Comparison of ENCODE assay signal across 17 cellular contexts in genomic region chr6:30625511-30625910, GRCh38. TPM values are rescaled to one million over a fixed set of nuclear protein-coding genes. Genes with fewer than 3 reads are reported as not detected.
DNase-seq lines count a peak whose midpoint lies in the region; ATAC-seq and TF ChIP-seq lines count a peak whose summit lies in the region.
"Had no signal": no experiment of that assay in that cellular context is flagged by ENCODE, and none has a peak within 500 bp of the region (broad histone marks: within the 10 kb centered on the region; RNA-seq: fewer than 3 reads in every experiment).

No MANE protein-coding gene starts in this region.

- H3K36me3 ChIP-seq in Caco-2 (ENCODE audit: control insufficient read depth, insufficient read depth, low read length) (peaks cover 2% of the 10 kb centered on the region; the same call in 1 of the 2 replicates), PC-9 (ENCODE audit: low read depth) (peaks cover 22% of the 10 kb centered on the region)

- peaks cover 41 to 63% of the 10 kb centered on the region in 2 donors for H3K36me3 Mint-ChIP-seq in CD14-positive monocyte
- H3K36me3 Mint-ChIP-seq in Caco-2 (ENCODE audit: insufficient read depth, unreplicated experiment) = peaks cover 80% of the 10 kb centered on the region
- H3K36me3 Mint-ChIP-seq in effector memory CD8-positive, alpha-beta T cell (ENCODE audit: insufficient read depth) = peaks cover 64% of the 10 kb centered on the region
- H3K36me3 Mint-ChIP-seq in neural crest cell (ENCODE audit: low read depth) = peaks cover 15% of the 10 kb centered on the region
- peaks cover 59% of the 10 kb centered on the region for H3K36me3 Mint-ChIP-seq in WTC11

- intact Hi-C loops in CD14-positive monocyte (cut with micrococcal nuclease) (no loop called here), Caco-2 (cut with micrococcal nuclease; ENCODE audit: unreplicated experiment) (no loop called here), PC-9 (cut with micrococcal nuclease; ENCODE audit: unreplicated experiment) (no loop called here)

- POLR2A ChIA-PET in Caco-2 (lab: Charles Lee) = no interaction called here
- POLR2A ChIA-PET in PC-9 (lab: Charles Lee; ENCODE audit: unreplicated experiment) = interaction anchor here (0.6 to 0.7 kb wide), 2 partner anchors 29 to 522 kb away, joined by 9 to 15 read pairs; no protein-coding TSS in a partner anchor
- POLR2A ChIA-PET in HEK293T (lab: Yijun Ruan, JAX) = interaction anchor here (0.9 to 1.8 kb wide), 4 partner anchors 8 to 15 kb away, joined by 4 to 18 read pairs (median 8); partner anchors contain the start of genes MRPS18B and PPP1R10
- POLR2A ChIA-PET in WTC11 (lab: Charles Lee) = no interaction called here

- H3K9me2 ChIP-seq in PC-9 (ENCODE audit: insufficient read depth) = no peaks in the 10 kb centered on the region

- no peak overlapping the region for H2AFZ ChIP-seq in PC-9

- H3K79me2 ChIP-seq in PC-9 (ENCODE audit: low read depth) = no peaks in the 10 kb centered on the region

- peaks cover 51% of the 10 kb centered on the region for H3F3A ChIP-seq in PC-9 (ENCODE audit: insufficient read depth, low read depth)

- peaks cover 5% of the 10 kb centered on the region for H4K20me1 ChIP-seq in PC-9 (ENCODE audit: insufficient read depth)

- no peak for TF ChIP-seq CTCF in CD14-positive monocyte (IDR thresholded peaks at IDR 0.05)
- TF ChIP-seq CTCF in Caco-2 (IDR thresholded peaks at IDR 0.05; ENCODE audit: insufficient read depth in 1 of 2, low read depth in 1 of 2, low read length in 1 of 2, severe bottlenecking in 1 of 2, unreplicated experiment in 1 of 2) = no peak
- no peak for TF ChIP-seq CTCF in neural crest cell (conservative IDR thresholded peaks at IDR 0.05)
- TF ChIP-seq CTCF in PC-9 (conservative IDR thresholded peaks at IDR 0.05) = no peak
- no peak for TF ChIP-seq CTCF in WTC11 (IDR thresholded peaks at IDR 0.05)

- DNase-seq in CD14-positive monocyte (ENCODE audit: low spot score) = no peak
- no peak for DNase-seq in Caco-2
- DNase-seq in effector memory CD8-positive, alpha-beta T cell = no peak
- no peak for DNase-seq in neural crest cell (ENCODE audit: low read depth, low spot score)
- no peak for DNase-seq in PC-9
- no peak for DNase-seq in HEK293T (ENCODE audit: extremely low spot score)
- DNase-seq in WTC11 (ENCODE audit: low spot score) = no peak
- no peak for DNase-seq in NCI-H2196 (lab: John Stamatoyannopoulos, UW; ENCODE audit: unreplicated experiment)
- DNase-seq: activated naive CD8-positive, alpha-beta T cell treated with anti-CD3 and anti-CD28 coated beads, Interleukin-2, amount 50 U/mL, for 24 hours; GF-D8; HCEC 1CT; IMR-90; left ventricle myocardium inferior; NCI-H187 treated with DMSO at 0.1 percent for 48 hours; stimulated activated CD4-positive, alpha-beta T cell treated with anti-CD3 and anti-CD28 coated beads, Interleukin-4, amount 100 ng/mL, for 1 hour; substantia nigra had no signal

- no peaks in the 10 kb centered on the region for H3K9me3 Mint-ChIP-seq in CD14-positive monocyte
- H3K9me3 Mint-ChIP-seq in Caco-2 (ENCODE audit: unreplicated experiment) = no peaks in the 10 kb centered on the region
- H3K9me3 Mint-ChIP-seq in effector memory CD8-positive, alpha-beta T cell = no peaks in the 10 kb centered on the region
- no peaks in the 10 kb centered on the region for H3K9me3 Mint-ChIP-seq in neural crest cell
- H3K9me3 Mint-ChIP-seq in WTC11 = no peaks in the 10 kb centered on the region
- H3K9me3 Mint-ChIP-seq: activated naive CD8-positive, alpha-beta T cell treated with anti-CD3 and anti-CD28 coated beads, Interleukin-2, amount 50 U/mL, for 24 hours had no signal

- H3K4me3 ChIP-seq in Caco-2 (ENCODE audit: low read depth, low read length) (no peak overlapping the region), PC-9 (no peak overlapping the region)

- no peak for ATAC-seq in effector memory CD8-positive, alpha-beta T cell (replicated peaks)
- no peak for ATAC-seq in WTC11
- ATAC-seq: activated naive CD8-positive, alpha-beta T cell treated with anti-CD3 and anti-CD28 coated beads, Interleukin-2, amount 50 U/mL, for 24 hours had no signal

- H3K4me1 Mint-ChIP-seq in CD14-positive monocyte (peaks cover 20% of the 10 kb centered on the region), Caco-2 (ENCODE audit: low read depth, unreplicated experiment) (peaks cover 14% of the 10 kb centered on the region), neural crest cell (peaks cover 31% of the 10 kb centered on the region), WTC11 (peaks cover 14% of the 10 kb centered on the region)
- peaks cover 18 to 20% of the 10 kb centered on the region in 2 donors for H3K4me1 Mint-ChIP-seq in effector memory CD8-positive, alpha-beta T cell (ENCODE audit: low read depth in 2 of 2)

- H3K27me3 ChIP-seq in Caco-2 (replicated peaks; ENCODE audit: control insufficient read depth, insufficient read depth, low read length) = no peaks in the 10 kb centered on the region
- no peaks in the 10 kb centered on the region for H3K27me3 ChIP-seq in PC-9 (ENCODE audit: insufficient read depth, low read depth)

- H3K27me3 Mint-ChIP-seq in CD14-positive monocyte (ENCODE audit: low read depth in 3 of 3) = peaks cover 0 to 2% (median 0%) of the 10 kb centered on the region in 3 donors
- H3K27me3 Mint-ChIP-seq in Caco-2 (ENCODE audit: insufficient read depth, unreplicated experiment) = no peaks in the 10 kb centered on the region
- no peaks in the 10 kb centered on the region for H3K27me3 Mint-ChIP-seq in effector memory CD8-positive, alpha-beta T cell
- H3K27me3 Mint-ChIP-seq in neural crest cell (ENCODE audit: low read depth) = no peaks in the 10 kb centered on the region
- no peaks in the 10 kb centered on the region for H3K27me3 Mint-ChIP-seq in WTC11 (ENCODE audit: low read depth)
- H3K27me3 Mint-ChIP-seq: activated naive CD8-positive, alpha-beta T cell treated with anti-CD3 and anti-CD28 coated beads, Interleukin-2, amount 50 U/mL, for 24 hours had no signal

- H3K4me3 Mint-ChIP-seq in CD14-positive monocyte = no peak overlapping the region
- peak overlapping the region; percentile 84 for H3K4me3 Mint-ChIP-seq in Caco-2 (ENCODE audit: unreplicated experiment)
- peak overlapping the region in 1 of 2 donors; percentile 86 for H3K4me3 Mint-ChIP-seq in effector memory CD8-positive, alpha-beta T cell
- peak overlapping the region; percentile 92 for H3K4me3 Mint-ChIP-seq in neural crest cell
- H3K4me3 Mint-ChIP-seq in WTC11 = no peak overlapping the region

- no peak overlapping the region for H3K27ac ChIP-seq in PC-9
- H3K27ac ChIP-seq: HL-60 had no signal

- H3K4me1 ChIP-seq in Caco-2 = peaks cover 5% of the 10 kb centered on the region; the same call in 1 of the 2 replicates
- H3K4me1 ChIP-seq in PC-9 (replicated peaks; ENCODE audit: insufficient read depth) = no peaks in the 10 kb centered on the region; the same call in 1 of the 2 replicates

- H3K4me2 ChIP-seq in PC-9 = no peak overlapping the region

- H3K27ac Mint-ChIP-seq in CD14-positive monocyte (peak overlapping the region in 4 of 7 donors; percentile 69 to 98 (median 96)), Caco-2 (ENCODE audit: unreplicated experiment) (peak overlapping the region; percentile 97), neural crest cell (ENCODE audit: unreplicated experiment) (no peak overlapping the region), WTC11 (no peak overlapping the region)
- H3K27ac Mint-ChIP-seq in effector memory CD8-positive, alpha-beta T cell = peak overlapping the region; percentile 81 to 97

- BruUV-seq in Caco-2 (replicated peaks; lab: Mats Ljungman, UMichigan) (no TSS peak), PC-9 (replicated peaks; lab: Mats Ljungman, UMichigan) (no TSS peak)

- CTCF ChIA-PET in Caco-2 (lab: Charles Lee) (interaction anchor here (0.6 to 0.7 kb wide), 2 partner anchors 15 to 383 kb away, joined by 3 to 9 read pairs; no protein-coding TSS in a partner anchor), PC-9 (lab: Charles Lee) (interaction anchor here (0.6 kb wide), 1 partner anchor 89 kb away, joined by 3 read pairs; no protein-coding TSS in a partner anchor), HEK293T (lab: Yijun Ruan, JAX) (no interaction called here), WTC11 (lab: Charles Lee) (interaction anchor here (0.9 to 1.4 kb wide), 5 partner anchors 8 to 105 kb away, joined by 3 to 6 read pairs (median 5); partner anchors contain the start of genes DHX16, MRPS18B and PPP1R10)

- H3K9me3 ChIP-seq in Caco-2 (no peaks in the 10 kb centered on the region), PC-9 (ENCODE audit: insufficient read depth, low read depth) (no peaks in the 10 kb centered on the region)
- H3K9me3 ChIP-seq: left ventricle myocardium inferior had no signal

TF ChIP-seq in HEK293T, 16 proteins besides CTCF, POLR2A, EP300 and RAD21 (continues in another document):
- no peak for TF ChIP-seq CTBP1 (IDR thresholded peaks at IDR 0.05; ENCODE audit: borderline replicate concordance)
- TF ChIP-seq ZNF384 (IDR thresholded peaks at IDR 0.05) = no peak

TF ChIP-seq in WTC11, 78 proteins besides CTCF, POLR2A, EP300 and RAD21 (continues in another document):
- no peak for TF ChIP-seq ETV6 (CRISPR knock-in tag; IDR thresholded peaks at IDR 0.05)

RNA-seq across cellular contexts. Expression of gene ATAT1, which starts 1.2 kb away (rescaled TPM):
- under 1 TPM; 0.51 to 0.68 TPM for polyA plus RNA-seq in CD14-positive monocyte
- total RNA-seq in Caco-2 (2022) (17.9 and 19.7 TPM in 2 replicates), neural crest cell (58.2 and 62.3 TPM in 2 replicates), PC-9 (2021) (15.1 and 29.4 TPM in 2 replicates), WTC11 (2021) (19.3 to 21.7 TPM (median 20.3 TPM) in 3 replicates)

RNA-seq across cellular contexts. Expression of gene MRPS18B, which starts 7.9 kb away (rescaled TPM):
- 10 to 100 TPM; 45.2 to 52.4 TPM for polyA plus RNA-seq in CD14-positive monocyte
- total RNA-seq in Caco-2 (2022) = 60.0 and 62.6 TPM in 2 replicates
- total RNA-seq in neural crest cell = 36.7 and 39.3 TPM in 2 replicates
- total RNA-seq in PC-9 (2021) = 65.2 and 86.8 TPM in 2 replicates
- 56.4 to 67.8 TPM (median 57.6 TPM) in 3 replicates for total RNA-seq in WTC11 (2021)

RNA-seq across cellular contexts. Expression of gene PPP1R10, which starts 8.5 kb away (rescaled TPM):
- polyA plus RNA-seq in CD14-positive monocyte = 10 to 100 TPM in 1 of 2 donors, 1 to 10 TPM in 1; 9.5 to 16.4 TPM
- total RNA-seq in Caco-2 (2022) = 91.3 and 95.4 TPM in 2 replicates
- total RNA-seq in neural crest cell = 138 and 145 TPM in 2 replicates
- total RNA-seq in PC-9 (2021) = 47.6 and 69.5 TPM in 2 replicates
- total RNA-seq in WTC11 (2021) = 83.1 to 90.5 TPM (median 85.5 TPM) in 3 replicates

RNA-seq across cellular contexts. Expression of gene C6orf136, which starts 21.4 kb away (rescaled TPM):
- 1 to 10 TPM; 2.0 to 2.7 TPM for polyA plus RNA-seq in CD14-positive monocyte
- total RNA-seq in Caco-2 (2022) (25.4 and 25.7 TPM in 2 replicates), neural crest cell (15.4 and 17.4 TPM in 2 replicates), PC-9 (2021) (21.2 and 33.3 TPM in 2 replicates), WTC11 (2021) (21.8 to 26.5 TPM (median 25.5 TPM) in 3 replicates)

RNA-seq across cellular contexts. Expression of gene DHX16, which starts 47.3 kb away (rescaled TPM):
- polyA plus RNA-seq in CD14-positive monocyte = 10 to 100 TPM; 16.4 to 19.0 TPM
- total RNA-seq in Caco-2 (2022) = 36.6 and 40.6 TPM in 2 replicates
- 30.3 and 31.3 TPM in 2 replicates for total RNA-seq in neural crest cell
- total RNA-seq in PC-9 (2021) = 42.1 and 43.5 TPM in 2 replicates
- 27.3 to 32.2 TPM (median 30.6 TPM) in 3 replicates for total RNA-seq in WTC11 (2021)

Comparison
In these comparisons a context has a peak if more than half of its experiments do, and no peak if none do; other contexts are left out.
1. H3K27ac Mint-ChIP-seq: peak in CD14-positive monocyte (4 of 7), Caco-2 (single experiment) and effector memory CD8-positive, alpha-beta T cell (2 of 2); none in neural crest cell (single experiment) and WTC11 (single experiment).
2. H3K4me3 Mint-ChIP-seq: peak in Caco-2 (single experiment) and neural crest cell (single experiment); none in CD14-positive monocyte (0 of 2) and WTC11 (single experiment).
3. POLR2A ChIA-PET loops: an anchor here in PC-9 (0.6 to 0.7 kb wide) and HEK293T (0.9 to 1.8 kb wide); none called in Caco-2 and WTC11.